ENCODE assay signal across 10 cellular contexts in genomic region chr13:40187836-40188591, GRCh38.
DNase-seq lines count a peak whose midpoint lies in the region; ATAC-seq and TF ChIP-seq lines count a peak whose summit lies in the region.
"Had no signal": no experiment of that assay in that cellular context is flagged by ENCODE, and none has a peak within 500 bp of the region (broad histone marks: within the 10 kb centered on the region; RNA-seq: fewer than 3 reads in every experiment).

No MANE protein-coding gene starts in this region.

- no peaks in the 10 kb centered on the region for H4K20me1 ChIP-seq in GM23248 (ENCODE audit: insufficient read depth)

- intact Hi-C loops in dorsolateral prefrontal cortex (cut with DNase I), result loop anchor here (2.0 to 10.0 kb wide), 3 partner anchors 36 to 119 kb away; no protein-coding TSS in a partner anchor

- no peaks in the 10 kb centered on the region for H3K79me2 ChIP-seq in GM23248 (ENCODE audit: insufficient read depth)

- H3K4me2 ChIP-seq in GM23248 (ENCODE audit: unreplicated experiment), result peak overlapping the region; percentile 34

- H3K9ac ChIP-seq in GM23248, result 0 out of 2 replicates have a peak overlapping the region, but pooled peaks have one; percentile 25

- peak; percentile 51 for DNase-seq in GM23248
- peak; percentile 69 for DNase-seq in activated CD8-positive, alpha-beta memory T cell treated with anti-CD3 and anti-CD28 coated beads for 24 hours
- DNase-seq in dorsolateral prefrontal cortex, result no peak
- DNase-seq in stimulated activated CD4-positive, alpha-beta T cell treated with anti-CD3 and anti-CD28 coated beads, Interleukin-15, amount 100 ng/mL, for 24 hours, result peak; percentile 65
- no peak for DNase-seq in WERI-Rb-1
- DNase-seq in DMS53 (lab: John Stamatoyannopoulos, UW), result no peak
- no peak for DNase-seq in UCSD-AML1 (lab: John Stamatoyannopoulos, UW; ENCODE audit: unreplicated experiment)
- DNase-seq: C1 segment of cervical spinal cord, gastrocnemius medialis had no signal

- H3K4me3 ChIP-seq in GM23248 (no peak overlapping the region), dorsolateral prefrontal cortex (peak overlapping the region in 1 of 59 donors; percentile 10), WERI-Rb-1 (ENCODE audit: low read depth, low read length) (no peak overlapping the region)
- H3K4me3 ChIP-seq: gastrocnemius medialis had no signal

- in situ Hi-C loops in GM23248 (cut with MboI), result no loop called here

- H3K9me3 ChIP-seq in GM23248 (ENCODE audit: low read depth) (no peaks in the 10 kb centered on the region), WERI-Rb-1 (ENCODE audit: severe bottlenecking) (no peaks in the 10 kb centered on the region)
- H3K9me3 ChIP-seq: gastrocnemius medialis had no signal

- TF ChIP-seq CTCF in dorsolateral prefrontal cortex (IDR thresholded peaks at IDR 0.05 in 54 of 56, conservative IDR thresholded peaks at IDR 0.05 in 2 of 56; ENCODE audit: low read depth in 1 of 56, partially characterized antibody in 56 of 56) (no peak), WERI-Rb-1 (IDR thresholded peaks at IDR 0.05; ENCODE audit: low read depth, low read length) (no peak)

- H3K27me3 ChIP-seq in GM23248 (replicated peaks; ENCODE audit: insufficient read depth) (no peaks in the 10 kb centered on the region), dorsolateral prefrontal cortex (no peaks in the 10 kb centered on the region), WERI-Rb-1 (ENCODE audit: insufficient read depth, low read depth, severe bottlenecking) (no peaks in the 10 kb centered on the region)
- H3K27me3 ChIP-seq: gastrocnemius medialis had no signal

- H3K9me2 ChIP-seq in GM23248 (ENCODE audit: insufficient read depth), result no peaks in the 10 kb centered on the region

- H3K27ac ChIP-seq in GM23248 (no peak overlapping the region), dorsolateral prefrontal cortex (peak overlapping the region in 57 of 59 donors; percentile 86 to 99 (median 97)), WERI-Rb-1 (no peak overlapping the region)
- H3K27ac ChIP-seq: gastrocnemius medialis had no signal

- 29 to 30% methylated on average over 28 of the region's 28 CpGs for WGBS in GM23248 (ENCODE audit: low coverage in 1 of 2, low lambda C conversion rate in 2 of 2, missing lambda C conversion rate in 2 of 2), 2 experiments

- H3F3A ChIP-seq in GM23248 (ENCODE audit: insufficient read depth), result peaks cover 30% of the 10 kb centered on the region

- H2AFZ ChIP-seq in GM23248, result peak overlapping the region; percentile 63

- H3K4me1 ChIP-seq in GM23248 (ENCODE audit: insufficient read depth), result peaks cover 30% of the 10 kb centered on the region

- ATAC-seq in HG02678 (IDR thresholded peaks at IDR 0.05; ENCODE audit: unreplicated experiment), result no peak
- ATAC-seq: gastrocnemius medialis had no signal

- no peaks in the 10 kb centered on the region for H3K36me3 ChIP-seq in GM23248 (ENCODE audit: low read depth)
- H3K36me3 ChIP-seq in WERI-Rb-1, result no peaks in the 10 kb centered on the region
- H3K36me3 ChIP-seq: gastrocnemius medialis had no signal

Comparison
In these comparisons a context has a peak if more than half of its experiments do, and no peak if none do; other contexts are left out.
1. DNase-seq: peak in GM23248 (single experiment), activated CD8-positive, alpha-beta memory T cell treated with anti-CD3 and anti-CD28 coated beads for 24 hours (single experiment) and stimulated activated CD4-positive, alpha-beta T cell treated with anti-CD3 and anti-CD28 coated beads, Interleukin-15, amount 100 ng/mL, for 24 hours (single experiment); none in dorsolateral prefrontal cortex (0 of 10), WERI-Rb-1 (single experiment), DMS53 (single experiment) and UCSD-AML1 (single experiment).
2. H3K27ac ChIP-seq: peak in dorsolateral prefrontal cortex (57 of 59); none in GM23248 (single experiment) and WERI-Rb-1 (single experiment).